14 cellular contexts compared by ENCODE assay signal in genomic region chr14:90804776-90805391, GRCh38.
"Had no signal": no experiment of that assay in that cellular context is flagged by ENCODE, and none has a peak within 500 bp of the region (broad histone marks: within the 10 kb centered on the region; RNA-seq: fewer than 3 reads in every experiment).

No MANE protein-coding gene starts in this region.

- ATAC-seq: activated CD8-positive, alpha-beta T cell treated with anti-CD3 and anti-CD28 coated beads, Interleukin-2, amount 10 ng/mL, durations not matched to agents 7 days and 5 days; psoas muscle; right lobe of liver; stimulated activated naive CD8-positive, alpha-beta T cell treated with anti-CD3 and anti-CD28 coated beads, Interleukin-15, Interleukin-2, amounts not matched to agents 100 U/mL and 50 U/mL, for 24 hours had no signal

- DNase-seq: activated B cell treated with CpG ODN at 0.5 μM for 24 hours; activated CD4-positive, alpha-beta T cell treated with anti-CD3 and anti-CD28 coated beads for 48 hours; activated CD8-positive, alpha-beta memory T cell treated with anti-CD3 and anti-CD28 coated beads, Interleukin-2, amount 50 U/mL, for 4 hours; activated CD8-positive, alpha-beta T cell treated with anti-CD3 and anti-CD28 coated beads, Interleukin-2, amount 10 ng/mL, durations not matched to agents 7 days and 5 days; aorta; hippocampal formation; kidney; nephron progenitor cell; right lobe of liver; stimulated activated naive CD8-positive, alpha-beta T cell treated with anti-CD3 and anti-CD28 coated beads, Interleukin-15, Interleukin-2, amounts not matched to agents 100 U/mL and 50 U/mL, for 24 hours; T-helper 2 cell had no signal

- H3K4me3 Mint-ChIP-seq: activated B cell treated with CpG ODN at 0.5 μM for 24 hours; activated CD8-positive, alpha-beta T cell treated with anti-CD3 and anti-CD28 coated beads, Interleukin-2, amount 10 ng/mL, durations not matched to agents 7 days and 5 days; nephron progenitor cell had no signal

- H3K36me3 ChIP-seq: breast epithelium, right lobe of liver had no signal

- H3K27me3 ChIP-seq: breast epithelium, right lobe of liver had no signal

- H3K9me3 Mint-ChIP-seq: activated B cell treated with CpG ODN at 0.5 μM for 24 hours, nephron progenitor cell had no signal

- H3K4me1 ChIP-seq: breast epithelium had no signal

- H3K4me2 ChIP-seq: smooth muscle cell had no signal

- H3K27ac Mint-ChIP-seq: activated B cell treated with CpG ODN at 0.5 μM for 24 hours; activated CD8-positive, alpha-beta T cell treated with anti-CD3 and anti-CD28 coated beads, Interleukin-2, amount 10 ng/mL, durations not matched to agents 7 days and 5 days had no signal

- H3K9me3 ChIP-seq: breast epithelium, psoas muscle, right lobe of liver had no signal

- H3K27me3 Mint-ChIP-seq: activated B cell treated with CpG ODN at 0.5 μM for 24 hours had no signal

- H3K4me3 ChIP-seq: breast epithelium, psoas muscle, right lobe of liver, smooth muscle cell had no signal

- H3K4me1 Mint-ChIP-seq: activated B cell treated with CpG ODN at 0.5 μM for 24 hours had no signal
